11 cellular contexts compared by ENCODE assay signal in the genomic region with DNA sequence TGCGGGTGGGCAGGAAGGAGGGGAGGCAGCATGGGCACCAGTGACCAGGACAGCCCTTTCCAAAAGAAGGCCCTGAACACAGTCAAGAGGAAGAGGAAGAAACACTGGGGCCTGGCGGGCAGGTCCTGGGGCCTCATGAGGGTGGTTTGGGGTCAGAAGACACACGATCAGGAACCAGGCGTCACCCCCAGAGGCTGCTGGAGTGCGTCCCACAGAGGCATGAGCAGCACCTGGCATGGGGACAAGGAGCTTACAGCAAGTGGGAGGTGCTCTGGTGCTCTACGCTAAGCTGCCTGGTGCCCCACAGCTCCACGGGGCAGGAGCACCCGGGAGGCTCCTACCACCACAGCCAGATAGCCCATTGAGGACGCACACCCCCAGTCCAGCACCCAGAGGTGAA. TPM values are rescaled to one million over a fixed set of nuclear protein-coding genes. Genes with fewer than 3 reads are reported as not detected.
DNase-seq lines count a peak whose midpoint lies in the region; ATAC-seq and TF ChIP-seq lines count a peak whose summit lies in the region.
"Had no signal": no experiment of that assay in that cellular context is flagged by ENCODE, and none has a peak within 500 bp of the region (broad histone marks: within the 10 kb centered on the region; RNA-seq: fewer than 3 reads in every experiment).

No MANE protein-coding gene starts in this region.

- peaks cover 69 to 100% (median 88%) of the 10 kb centered on the region in 4 donors for H3K4me1 Mint-ChIP-seq in CD4-positive, alpha-beta memory T cell

- peaks cover 0 to 2% of the 10 kb centered on the region in 2 donors for H3K36me3 Mint-ChIP-seq in CD4-positive, alpha-beta memory T cell

- no peak for TF ChIP-seq POLR2A in spleen (IDR thresholded peaks at IDR 0.05)

- in situ Hi-C loops in KBM-7 (cut with MboI; ENCODE audit: low pct_unique_long_range_greater_than_20kb, low sequenced_read_pairs), result no loop called here

- intact Hi-C loops in CD4-positive, alpha-beta memory T cell (cut with micrococcal nuclease), result no loop called here
- intact Hi-C loops in spleen (cut with DNase I; ENCODE audit: low total_unique reads), result no loop called here

- POLR2A ChIA-PET in CD4-positive, alpha-beta memory T cell (lab: Charles Lee; ENCODE audit: partially characterized antibody), result interaction anchor here (1.9 kb wide), 1 partner anchor 10 kb away, joined by 4 read pairs; no protein-coding TSS in a partner anchor

- no peak for DNase-seq in CD4-positive, alpha-beta memory T cell
- DNase-seq in right atrium auricular region (ENCODE audit: low spot score), result no peak
- DNase-seq in spleen, result peak; percentile 80
- DNase-seq in KBM-7, result no peak
- DNase-seq in NCI-H446 (lab: John Stamatoyannopoulos, UW), result no peak
- DNase-seq: GDM1, NCI-H1930, PC-9 had no signal

- no peaks in the 10 kb centered on the region for H3K36me3 ChIP-seq in CD4-positive, alpha-beta memory T cell (ENCODE audit: insufficient read depth, low read length)
- no peaks in the 10 kb centered on the region for H3K36me3 ChIP-seq in right atrium auricular region
- H3K36me3 ChIP-seq in spleen, result peaks cover 0 to 7% (median 0%) of the 10 kb centered on the region in 6 donors

- H3K9me3 Mint-ChIP-seq in CD4-positive, alpha-beta memory T cell, result no peaks in the 10 kb centered on the region

- peak overlapping the region in 5 of 7 donors; percentile 51 to 95 (median 79) for H3K27ac Mint-ChIP-seq in CD4-positive, alpha-beta memory T cell

- no peak overlapping the region for H3K4me3 ChIP-seq in CD4-positive, alpha-beta memory T cell (ENCODE audit: low read length in 2 of 2)
- H3K4me3 ChIP-seq in right atrium auricular region, result no peak overlapping the region
- peak overlapping the region in 1 of 8 donors; percentile 47 for H3K4me3 ChIP-seq in spleen
- H3K4me3 ChIP-seq: PC-9 had no signal

- no peaks in the 10 kb centered on the region for H3K27me3 ChIP-seq in CD4-positive, alpha-beta memory T cell (ENCODE audit: insufficient read depth, low read length)
- no peaks in the 10 kb centered on the region for H3K27me3 ChIP-seq in right atrium auricular region
- no peaks in the 10 kb centered on the region for H3K27me3 ChIP-seq in spleen (replicated peaks in 1 of 7)

- ATAC-seq in GM19328 (IDR thresholded peaks at IDR 0.05; ENCODE audit: unreplicated experiment) (no peak), HG03354 (IDR thresholded peaks at IDR 0.05; ENCODE audit: poor library complexity, severe bottlenecking, unreplicated experiment) (no peak)

- H3K27ac ChIP-seq in CD4-positive, alpha-beta memory T cell (ENCODE audit: low read depth, low read length), result no peak overlapping the region
- H3K27ac ChIP-seq in VCaP (peak overlapping the region; percentile 94), right atrium auricular region (peak overlapping the region; percentile 83 to 95), spleen (peak overlapping the region in 7 of 8 donors; percentile 72 to 89 (median 82))
- H3K27ac ChIP-seq: PC-9 had no signal

- H3K9me3 ChIP-seq in CD4-positive, alpha-beta memory T cell (ENCODE audit: control insufficient read depth in 1 of 2, low read length in 2 of 2), result no peaks in the 10 kb centered on the region
- H3K9me3 ChIP-seq in right atrium auricular region, result no peaks in the 10 kb centered on the region
- no peaks in the 10 kb centered on the region for H3K9me3 ChIP-seq in spleen

- CTCF ChIA-PET in CD4-positive, alpha-beta memory T cell (lab: Charles Lee; ENCODE audit: partially characterized antibody), result interaction anchor here (14.1 kb wide), 1 partner anchor 18 kb away, joined by 131 read pairs; the partner anchor contains the start of gene ELL

- no peak for TF ChIP-seq CTCF in VCaP (conservative IDR thresholded peaks at IDR 0.05)
- no peak for TF ChIP-seq CTCF in right atrium auricular region (IDR thresholded peaks at IDR 0.05)
- TF ChIP-seq CTCF in spleen (IDR thresholded peaks at IDR 0.05 in 8 of 11, conservative IDR thresholded peaks at IDR 0.05 in 3 of 11), result no peak

- no peaks in the 10 kb centered on the region for H3K27me3 Mint-ChIP-seq in CD4-positive, alpha-beta memory T cell

- H3K4me3 Mint-ChIP-seq in CD4-positive, alpha-beta memory T cell, result peak overlapping the region in 5 of 8 donors; percentile 9 to 66 (median 33)

- H3K4me1 ChIP-seq in CD4-positive, alpha-beta memory T cell (ENCODE audit: insufficient read depth, low read length), result peaks cover 100% of the 10 kb centered on the region
- H3K4me1 ChIP-seq in right atrium auricular region, result peaks cover 4 to 100% of the 10 kb centered on the region in 2 donors
- H3K4me1 ChIP-seq in spleen, result peaks cover 76 to 100% (median 99%) of the 10 kb centered on the region in 6 donors

- WGBS in spleen, 5 donors, result 16 to 54% (median 45%) methylated on average over 2 to 9 of the region's 9 CpGs

RNA-seq across cellular contexts. Expression of gene ELL, which starts 20.0 kb away (rescaled TPM):
- 10 to 100 TPM; 34.9 to 35.9 TPM for total RNA-seq in CD4-positive, alpha-beta memory T cell
- 10 to 100 TPM in 1 of 2 donors, 1 to 10 TPM in 1; 6.5 to 16.7 TPM for polyA plus RNA-seq in CD4-positive, alpha-beta memory T cell
- 10 to 100 TPM; 12.4 to 17.5 TPM for total RNA-seq in right atrium auricular region
- 10 to 100 TPM; 23.0 to 44.8 (median 32.1) TPM for total RNA-seq in spleen
- 10 to 100 TPM in 1 of 3 donors, 1 to 10 TPM in 2; 4.5 to 14.2 (median 7.9) TPM for polyA plus RNA-seq in spleen

RNA-seq across cellular contexts. Expression of gene FKBP8, which starts 41.5 kb away (rescaled TPM):
- 100 to 1,000 TPM; 231 to 249 TPM for total RNA-seq in CD4-positive, alpha-beta memory T cell
- 100 to 1,000 TPM in 1 of 2 donors, 10 to 100 TPM in 1; 82.4 to 130 TPM for polyA plus RNA-seq in CD4-positive, alpha-beta memory T cell
- total RNA-seq in right atrium auricular region (100 to 1,000 TPM; 192 to 345 TPM), spleen (100 to 1,000 TPM; 183 to 309 (median 203) TPM)
- polyA plus RNA-seq in spleen, result 100 to 1,000 TPM; 131 to 276 (median 141) TPM

RNA-seq across cellular contexts. Expression of gene KXD1, which starts 55.8 kb away (rescaled TPM):
- total RNA-seq in CD4-positive, alpha-beta memory T cell, result 10 to 100 TPM; 95.3 to 95.6 TPM
- polyA plus RNA-seq in CD4-positive, alpha-beta memory T cell, result 10 to 100 TPM; 88.8 to 94.3 TPM
- total RNA-seq in right atrium auricular region (100 to 1,000 TPM in 1 of 2 donors, 10 to 100 TPM in 1; 60.7 to 114 TPM), spleen (10 to 100 TPM; 63.9 to 90.9 (median 75.7) TPM)
- 10 to 100 TPM; 65.9 to 78.5 (median 68.9) TPM for polyA plus RNA-seq in spleen
